ENCODE assay signal across 8 cellular contexts in the genomic region with DNA sequence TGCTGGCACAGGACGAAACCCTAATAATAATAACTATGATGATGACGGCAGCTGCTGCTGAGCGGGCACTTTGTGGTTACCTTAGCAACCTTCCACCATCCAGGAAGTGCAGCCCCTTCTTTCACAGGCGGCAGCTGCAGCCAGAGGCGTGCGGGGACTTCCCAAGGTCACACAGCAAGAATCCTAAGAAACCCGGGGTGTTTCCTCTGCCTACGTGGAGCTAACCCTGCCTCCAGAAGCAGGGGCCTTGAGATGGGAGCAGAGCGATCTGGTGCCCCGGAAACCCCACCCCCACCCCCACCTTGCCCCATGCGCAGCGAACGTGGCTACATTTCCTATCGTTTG. TPM values are rescaled to one million over a fixed set of nuclear protein-coding genes. Genes with fewer than 3 reads are reported as not detected.
DNase-seq lines count a peak whose midpoint lies in the region; ATAC-seq, FAIRE-seq and TF ChIP-seq lines count a peak whose summit lies in the region.

No MANE protein-coding gene starts in this region.

- peaks cover 50% of the 10 kb centered on the region for H3K4me1 Mint-ChIP-seq in activated CD4-positive, alpha-beta memory T cell treated with anti-CD3 and anti-CD28 coated beads, Interleukin-2, amount 10 ng/mL, durations not matched to agents 7 days and 5 days
- peaks cover 29 to 32% of the 10 kb centered on the region in 2 donors for H3K4me1 Mint-ChIP-seq in natural killer cell treated with Interleukin-12 subunit alpha and Interleukin-12 subunit beta and Interleukin-15 and Interleukin-18, amount 100 ng/mL, for 72 hours (ENCODE audit: low read depth in 2 of 2)

- no peak for FAIRE-seq in endothelial cell of umbilical vein (lab: Jason Lieb, UNC)

- ATAC-seq in GM18861 (IDR thresholded peaks at IDR 0.05; ENCODE audit: unreplicated experiment): peak; percentile 35
- peak; percentile 24 for ATAC-seq in HG02973 (IDR thresholded peaks at IDR 0.05; ENCODE audit: unreplicated experiment)
- ATAC-seq in natural killer cell treated with Interleukin-12 subunit alpha and Interleukin-12 subunit beta and Interleukin-15 and Interleukin-18, amount 100 ng/mL, for 72 hours: peak; percentile 66 to 82

- no peaks in the 10 kb centered on the region for H3K36me3 ChIP-seq in endothelial cell of umbilical vein (ENCODE audit: control insufficient read depth in 2 of 2, extremely low read depth in 1 of 2, insufficient read depth in 2 of 2, low read length in 2 of 2)

- H3K27ac ChIP-seq in endothelial cell of umbilical vein (ENCODE audit: insufficient read depth, low read depth, low read length): peak overlapping the region; percentile 49
- H3K27ac ChIP-seq in temporal lobe (ENCODE audit: low read depth, low read length): peak overlapping the region; percentile 72

- H3K4me3 Mint-ChIP-seq in activated CD4-positive, alpha-beta memory T cell treated with anti-CD3 and anti-CD28 coated beads, Interleukin-2, amount 10 ng/mL, durations not matched to agents 7 days and 5 days: peak overlapping the region; percentile 75
- peak overlapping the region; percentile 98 for H3K4me3 Mint-ChIP-seq in natural killer cell treated with Interleukin-12 subunit alpha and Interleukin-12 subunit beta and Interleukin-15 and Interleukin-18, amount 100 ng/mL, for 72 hours

- peak overlapping the region; percentile 71 for H3K4me2 ChIP-seq in endothelial cell of umbilical vein (ENCODE audit: insufficient read depth, low read length)

- DNase-seq in NCI-H2171 (lab: John Stamatoyannopoulos, UW) (peak; percentile 60), endothelial cell of umbilical vein (ENCODE audit: low read depth, low spot score) (peak; percentile 71), NCI-H82 treated with DMSO at 0.1 percent for 48 hours (lab: John Stamatoyannopoulos, UW; ENCODE audit: unreplicated experiment) (no peak)
- DNase-seq in activated CD4-positive, alpha-beta memory T cell treated with anti-CD3 and anti-CD28 coated beads, Interleukin-2, amount 10 ng/mL, durations not matched to agents 7 days and 5 days: peak; percentile 68
- peak; percentile 89 for DNase-seq in natural killer cell treated with Interleukin-12 subunit alpha and Interleukin-12 subunit beta and Interleukin-15 and Interleukin-18, amount 100 ng/mL, for 72 hours (ENCODE audit: low spot score)

- H3K27me3 ChIP-seq in endothelial cell of umbilical vein (ENCODE audit: control insufficient read depth in 2 of 2, insufficient read depth in 2 of 2, low read length in 2 of 2): no peaks in the 10 kb centered on the region

- H3K27ac Mint-ChIP-seq in activated CD4-positive, alpha-beta memory T cell treated with anti-CD3 and anti-CD28 coated beads, Interleukin-2, amount 10 ng/mL, durations not matched to agents 7 days and 5 days: peak overlapping the region; percentile 94
- H3K27ac Mint-ChIP-seq in natural killer cell treated with Interleukin-12 subunit alpha and Interleukin-12 subunit beta and Interleukin-15 and Interleukin-18, amount 100 ng/mL, for 72 hours: peak overlapping the region; percentile 97 to 98

- H4K20me1 ChIP-seq in endothelial cell of umbilical vein (replicated peaks; ENCODE audit: control insufficient read depth, extremely low read depth, insufficient read depth, low read length): no peaks in the 10 kb centered on the region

- CTCF ChIA-PET in activated CD4-positive, alpha-beta memory T cell treated with anti-CD3 and anti-CD28 coated beads, Interleukin-2, amount 10 ng/mL, durations not matched to agents 7 days and 5 days (lab: Charles Lee): interaction anchor here (0.6 to 10.1 kb wide), 15 partner anchors 17 to 860 kb away, joined by 3 to 395 read pairs (median 3); partner anchors contain the start of genes EIF1 and KRTAP16-1
- CTCF ChIA-PET in endothelial cell of umbilical vein (lab: Charles Lee): interaction anchor here (0.9 to 9.4 kb wide), 21 partner anchors 10 to 1304 kb away, joined by 3 to 369 read pairs (median 4); partner anchors contain the start of genes EIF1 and IGFBP4

- no peaks in the 10 kb centered on the region for H3K9me1 ChIP-seq in endothelial cell of umbilical vein (replicated peaks; ENCODE audit: control insufficient read depth, extremely low read depth, insufficient read depth, low read length)

- TF ChIP-seq CTCF in endothelial cell of umbilical vein (IDR thresholded peaks at IDR 0.05; ENCODE audit: extremely low read depth in 1 of 2, insufficient read depth in 1 of 2, low read depth in 1 of 2, low read length in 2 of 2): no peak

- peak overlapping the region; percentile 88 for H2AFZ ChIP-seq in endothelial cell of umbilical vein (ENCODE audit: low read depth, low read length)

- BruUV-seq in endothelial cell of umbilical vein (replicated peaks; lab: Mats Ljungman, UMichigan): no TSS peak

- intact Hi-C loops in endothelial cell of umbilical vein (cut with micrococcal nuclease): loop anchor here (1.0 to 10.0 kb wide), 8 partner anchors 18 to 1022 kb away; partner anchors contain the start of gene SMARCE1

- no peaks in the 10 kb centered on the region for H3K9me3 ChIP-seq in endothelial cell of umbilical vein (replicated peaks; ENCODE audit: control insufficient read depth, insufficient read depth, low read length)

- H3K4me3 ChIP-seq in endothelial cell of umbilical vein (replicated peaks in 1 of 3; ENCODE audit: insufficient read depth in 1 of 3, low read depth in 1 of 3, low read length in 3 of 3): peak overlapping the region in 1 of 3 experiments; percentile 32

- H3K27me3 Mint-ChIP-seq in activated CD4-positive, alpha-beta memory T cell treated with anti-CD3 and anti-CD28 coated beads, Interleukin-2, amount 10 ng/mL, durations not matched to agents 7 days and 5 days: peaks cover 14% of the 10 kb centered on the region
- peaks cover 0 to 4% of the 10 kb centered on the region in 2 donors for H3K27me3 Mint-ChIP-seq in natural killer cell treated with Interleukin-12 subunit alpha and Interleukin-12 subunit beta and Interleukin-15 and Interleukin-18, amount 100 ng/mL, for 72 hours

- H3K36me3 Mint-ChIP-seq in activated CD4-positive, alpha-beta memory T cell treated with anti-CD3 and anti-CD28 coated beads, Interleukin-2, amount 10 ng/mL, durations not matched to agents 7 days and 5 days (ENCODE audit: low read depth): peaks cover 2% of the 10 kb centered on the region
- H3K36me3 Mint-ChIP-seq in natural killer cell treated with Interleukin-12 subunit alpha and Interleukin-12 subunit beta and Interleukin-15 and Interleukin-18, amount 100 ng/mL, for 72 hours: no peaks in the 10 kb centered on the region

- no peaks in the 10 kb centered on the region for H3K9me3 Mint-ChIP-seq in activated CD4-positive, alpha-beta memory T cell treated with anti-CD3 and anti-CD28 coated beads, Interleukin-2, amount 10 ng/mL, durations not matched to agents 7 days and 5 days
- no peaks in the 10 kb centered on the region for H3K9me3 Mint-ChIP-seq in natural killer cell treated with Interleukin-12 subunit alpha and Interleukin-12 subunit beta and Interleukin-15 and Interleukin-18, amount 100 ng/mL, for 72 hours

- no peak for TF ChIP-seq POLR2A in endothelial cell of umbilical vein (IDR thresholded peaks at IDR 0.05; ENCODE audit: low read depth, low read length)

- dilution Hi-C loops in endothelial cell of umbilical vein (cut with MboI; ENCODE audit: extremely low pct_ligation_motif_present, low sequenced_read_pairs): no loop called here

- no peaks in the 10 kb centered on the region for H3K79me2 ChIP-seq in endothelial cell of umbilical vein (ENCODE audit: control insufficient read depth, insufficient read depth, low read length)

- peak overlapping the region; percentile 1 for H3K9ac ChIP-seq in endothelial cell of umbilical vein (replicated peaks; ENCODE audit: extremely low read depth, insufficient read depth, low read length)

- POLR2A ChIA-PET in activated CD4-positive, alpha-beta memory T cell treated with anti-CD3 and anti-CD28 coated beads, Interleukin-2, amount 10 ng/mL, durations not matched to agents 7 days and 5 days (lab: Charles Lee): interaction anchor here (0.8 to 9.2 kb wide), 9 partner anchors 13 to 1019 kb away, joined by 3 to 220 read pairs (median 7); partner anchors contain the start of genes EIF1 and SMARCE1
- POLR2A ChIA-PET in endothelial cell of umbilical vein (lab: Charles Lee): no interaction called here

- H3K4me1 ChIP-seq in endothelial cell of umbilical vein (ENCODE audit: control insufficient read depth, extremely low read depth, insufficient read depth, low read length): peaks cover 23% of the 10 kb centered on the region

RNA-seq across cellular contexts. Expression of gene EIF1, which starts 22.4 kb away (rescaled TPM):
- 100 to 1,000 TPM; 933 to 950 TPM for total RNA-seq in activated CD4-positive, alpha-beta memory T cell treated with anti-CD3 and anti-CD28 coated beads, Interleukin-2, amount 10 ng/mL, durations not matched to agents 7 days and 5 days
- total RNA-seq in endothelial cell of umbilical vein (814 and 839 TPM in 2 replicates), temporal lobe (126 TPM)
- 145 and 168 TPM in 2 replicates for polyA plus RNA-seq in endothelial cell of umbilical vein
- polyA plus RNA-seq in endothelial cell of umbilical vein (2011; cell fraction: cytosol; rRNA removed): 388 and 428 TPM in 2 replicates
- 419 and 463 TPM in 2 replicates for polyA plus RNA-seq in endothelial cell of umbilical vein (2011; cell fraction: nucleus; rRNA removed)
- 971 and 1,095 TPM in 2 replicates for polyA plus RNA-seq in endothelial cell of umbilical vein (2012)
- polyA minus RNA-seq in endothelial cell of umbilical vein: 103 and 130 TPM in 2 replicates
- polyA minus RNA-seq in endothelial cell of umbilical vein (2011; cell fraction: cytosol; rRNA and poly(A)+ RNA removed): 133 TPM
- polyA minus RNA-seq in endothelial cell of umbilical vein (2011; cell fraction: nucleus; rRNA and poly(A)+ RNA removed): 207 and 218 TPM in 2 replicates
- 1,000 to 10,000 TPM; 1,047 to 1,473 TPM for total RNA-seq in natural killer cell treated with Interleukin-12 subunit alpha and Interleukin-12 subunit beta and Interleukin-15 and Interleukin-18, amount 100 ng/mL, for 72 hours

RNA-seq across cellular contexts. Expression of gene KRT17, which starts 41.9 kb away (rescaled TPM):
- total RNA-seq in activated CD4-positive, alpha-beta memory T cell treated with anti-CD3 and anti-CD28 coated beads, Interleukin-2, amount 10 ng/mL, durations not matched to agents 7 days and 5 days: not detected
- 0.55 and 1.6 TPM in 2 replicates for total RNA-seq in endothelial cell of umbilical vein
- 0.83 and 0.96 TPM in 2 replicates for polyA plus RNA-seq in endothelial cell of umbilical vein
- 0.47 and 0.49 TPM in 2 replicates for polyA plus RNA-seq in endothelial cell of umbilical vein (2011; cell fraction: cytosol; rRNA removed)
- polyA plus RNA-seq in endothelial cell of umbilical vein (2011; cell fraction: nucleus; rRNA removed): 1.8 TPM in 1 of 2 replicates, not detected in the other
- 0.25 and 0.26 TPM in 2 replicates for polyA plus RNA-seq in endothelial cell of umbilical vein (2012)
- not detected in 2 replicates for polyA minus RNA-seq in endothelial cell of umbilical vein
- polyA minus RNA-seq in endothelial cell of umbilical vein (2011; cell fraction: cytosol; rRNA and poly(A)+ RNA removed): 612 TPM
- 4.7 and 10.5 TPM in 2 replicates for polyA minus RNA-seq in endothelial cell of umbilical vein (2011; cell fraction: nucleus; rRNA and poly(A)+ RNA removed)
- total RNA-seq in natural killer cell treated with Interleukin-12 subunit alpha and Interleukin-12 subunit beta and Interleukin-15 and Interleukin-18, amount 100 ng/mL, for 72 hours: not detected
- total RNA-seq in temporal lobe: 1.7 TPM

RNA-seq across cellular contexts. Expression of gene GAST, which starts 45.8 kb away (rescaled TPM):
- not detected for total RNA-seq in activated CD4-positive, alpha-beta memory T cell treated with anti-CD3 and anti-CD28 coated beads, Interleukin-2, amount 10 ng/mL, durations not matched to agents 7 days and 5 days
- total RNA-seq in endothelial cell of umbilical vein (not detected in 2 replicates), temporal lobe (not detected)
- polyA plus RNA-seq in endothelial cell of umbilical vein: not detected in 2 replicates
- not detected in 2 replicates for polyA plus RNA-seq in endothelial cell of umbilical vein (2011; cell fraction: cytosol; rRNA removed)
- not detected in 2 replicates for polyA plus RNA-seq in endothelial cell of umbilical vein (2011; cell fraction: nucleus; rRNA removed)
- polyA plus RNA-seq in endothelial cell of umbilical vein (2012): not detected in 2 replicates
- polyA minus RNA-seq in endothelial cell of umbilical vein: not detected in 2 replicates
- polyA minus RNA-seq in endothelial cell of umbilical vein (2011; cell fraction: cytosol; rRNA and poly(A)+ RNA removed): not detected
- polyA minus RNA-seq in endothelial cell of umbilical vein (2011; cell fraction: nucleus; rRNA and poly(A)+ RNA removed): not detected in 2 replicates
- total RNA-seq in natural killer cell treated with Interleukin-12 subunit alpha and Interleukin-12 subunit beta and Interleukin-15 and Interleukin-18, amount 100 ng/mL, for 72 hours: not detected

RNA-seq across cellular contexts. Expression of gene KRT16, which starts 53.7 kb away (rescaled TPM):
- total RNA-seq in activated CD4-positive, alpha-beta memory T cell treated with anti-CD3 and anti-CD28 coated beads, Interleukin-2, amount 10 ng/mL, durations not matched to agents 7 days and 5 days: not detected
- total RNA-seq in endothelial cell of umbilical vein (not detected in 2 replicates), temporal lobe (0.25 TPM)
- polyA plus RNA-seq in endothelial cell of umbilical vein: not detected in 2 replicates
- polyA plus RNA-seq in endothelial cell of umbilical vein (2011; cell fraction: cytosol; rRNA removed): not detected in 2 replicates
- polyA plus RNA-seq in endothelial cell of umbilical vein (2011; cell fraction: nucleus; rRNA removed): 0.34 TPM in 1 of 2 replicates, not detected in the other
- 0.16 TPM in 1 of 2 replicates, not detected in the other for polyA plus RNA-seq in endothelial cell of umbilical vein (2012)
- polyA minus RNA-seq in endothelial cell of umbilical vein: not detected in 2 replicates
- 1.9 TPM for polyA minus RNA-seq in endothelial cell of umbilical vein (2011; cell fraction: cytosol; rRNA and poly(A)+ RNA removed)
- polyA minus RNA-seq in endothelial cell of umbilical vein (2011; cell fraction: nucleus; rRNA and poly(A)+ RNA removed): not detected in 2 replicates
- total RNA-seq in natural killer cell treated with Interleukin-12 subunit alpha and Interleukin-12 subunit beta and Interleukin-15 and Interleukin-18, amount 100 ng/mL, for 72 hours: not detected

Comparison
In these comparisons a context has a peak if more than half of its experiments do, and no peak if none do; other contexts are left out.
1. ATAC-seq: peak in every context shown above with its lines; median percentile 74 in natural killer cell treated with Interleukin-12 subunit alpha and Interleukin-12 subunit beta and Interleukin-15 and Interleukin-18, amount 100 ng/mL, for 72 hours; 35 in GM18861; 24 in HG02973.